In genomic region chr15:44560926-44561325, GRCh38 we compare ENCODE assay signal across 7 cellular contexts. TPM values are rescaled to one million over a fixed set of nuclear protein-coding genes. Genes with fewer than 3 reads are reported as not detected.
A peak's percentile ranks its signal among the peaks of the same experiment; 100 is the strongest.
DNase-seq lines count a peak whose midpoint lies in the region; ATAC-seq, FAIRE-seq and TF ChIP-seq lines count a peak whose summit lies in the region.
"Not testable (repeated sequence)": the region's sequence is repeated elsewhere in the genome, so short reads cannot be mapped to it uniquely, and the experiment has no call there.

No MANE protein-coding gene starts in this region.

- not testable (repeated sequence) for H3K27ac ChIP-seq in CD4-positive, alpha-beta T cell (ENCODE audit: low read depth, low read length)

- peak; percentile 75 for ATAC-seq in CD4-positive, alpha-beta T cell (ENCODE audit: poor library complexity)
- ATAC-seq in activated CD8-positive, alpha-beta memory T cell treated with anti-CD3 and anti-CD28 coated beads, Interleukin-2, amount 10 ng/mL, durations not matched to agents 7 days and 5 days, result peak; percentile 12
- peak; percentile 40 for ATAC-seq in effector memory CD8-positive, alpha-beta T cell (replicated peaks)
- not testable (repeated sequence) for ATAC-seq in natural killer cell

- H3K4me1 Mint-ChIP-seq in CD4-positive, alpha-beta T cell (ENCODE audit: low read depth), result peaks cover 34% of the 10 kb centered on the region
- peaks cover 26% of the 10 kb centered on the region for H3K4me1 Mint-ChIP-seq in T-helper 2 cell treated with Interferon-gamma antibody and Interleukin-4, amounts not matched to agents 5 μg/mL and 100 μg/mL, for 36 hours (ENCODE audit: low read depth)
- peaks cover 12% of the 10 kb centered on the region for H3K4me1 Mint-ChIP-seq in activated CD8-positive, alpha-beta memory T cell treated with anti-CD3 and anti-CD28 coated beads, Interleukin-2, amount 10 ng/mL, durations not matched to agents 7 days and 5 days
- peaks cover 28% of the 10 kb centered on the region for H3K4me1 Mint-ChIP-seq in activated naive CD4-positive, alpha-beta T cell treated with anti-CD3 and anti-CD28 coated beads, Interleukin-2, amount 50 U/mL, for 24 hours
- peaks cover 7 to 16% of the 10 kb centered on the region in 2 donors for H3K4me1 Mint-ChIP-seq in effector memory CD8-positive, alpha-beta T cell (ENCODE audit: low read depth in 2 of 2)
- not testable (repeated sequence) for H3K4me1 Mint-ChIP-seq in natural killer cell

- H3K36me3 Mint-ChIP-seq in CD4-positive, alpha-beta T cell (ENCODE audit: low read depth), result peaks cover 89% of the 10 kb centered on the region
- H3K36me3 Mint-ChIP-seq in T-helper 2 cell treated with Interferon-gamma antibody and Interleukin-4, amounts not matched to agents 5 μg/mL and 100 μg/mL, for 36 hours (ENCODE audit: low read depth), result peaks cover 71% of the 10 kb centered on the region
- peaks cover 73% of the 10 kb centered on the region for H3K36me3 Mint-ChIP-seq in activated CD8-positive, alpha-beta memory T cell treated with anti-CD3 and anti-CD28 coated beads, Interleukin-2, amount 10 ng/mL, durations not matched to agents 7 days and 5 days
- H3K36me3 Mint-ChIP-seq in activated naive CD4-positive, alpha-beta T cell treated with anti-CD3 and anti-CD28 coated beads, Interleukin-2, amount 50 U/mL, for 24 hours, result peaks cover 23% of the 10 kb centered on the region
- H3K36me3 Mint-ChIP-seq in effector memory CD8-positive, alpha-beta T cell (ENCODE audit: insufficient read depth), result peaks cover 95% of the 10 kb centered on the region
- peaks cover 27% of the 10 kb centered on the region for H3K36me3 Mint-ChIP-seq in natural killer cell

- FAIRE-seq in GM19239 (lab: Jason Lieb, UNC), result peak; percentile 44

- POLR2A ChIA-PET in CD4-positive, alpha-beta T cell (lab: Charles Lee), result interaction anchor here (0.6 kb wide), 1 partner anchor 175 kb away, joined by 3 read pairs; the partner anchor contains the start of gene TRIM69

- peak overlapping the region; percentile 79 for H3K27ac Mint-ChIP-seq in CD4-positive, alpha-beta T cell
- H3K27ac Mint-ChIP-seq in T-helper 2 cell treated with Interferon-gamma antibody and Interleukin-4, amounts not matched to agents 5 μg/mL and 100 μg/mL, for 36 hours, result peak overlapping the region; percentile 83
- H3K27ac Mint-ChIP-seq in activated CD8-positive, alpha-beta memory T cell treated with anti-CD3 and anti-CD28 coated beads, Interleukin-2, amount 10 ng/mL, durations not matched to agents 7 days and 5 days, result peak overlapping the region; percentile 72
- peak overlapping the region; percentile 81 for H3K27ac Mint-ChIP-seq in activated naive CD4-positive, alpha-beta T cell treated with anti-CD3 and anti-CD28 coated beads, Interleukin-2, amount 50 U/mL, for 24 hours
- H3K27ac Mint-ChIP-seq in effector memory CD8-positive, alpha-beta T cell, result peak overlapping the region; percentile 71 to 72
- H3K27ac Mint-ChIP-seq in natural killer cell, result peak overlapping the region; percentile 14 to 40

- not testable (repeated sequence) for H3K27me3 Mint-ChIP-seq in CD4-positive, alpha-beta T cell; T-helper 2 cell treated with Interferon-gamma antibody and Interleukin-4, amounts not matched to agents 5 μg/mL and 100 μg/mL, for 36 hours (ENCODE audit: low read depth); activated CD8-positive, alpha-beta memory T cell treated with anti-CD3 and anti-CD28 coated beads, Interleukin-2, amount 10 ng/mL, durations not matched to agents 7 days and 5 days; activated naive CD4-positive, alpha-beta T cell treated with anti-CD3 and anti-CD28 coated beads, Interleukin-2, amount 50 U/mL, for 24 hours; effector memory CD8-positive, alpha-beta T cell; natural killer cell (ENCODE audit: low read depth in 2 of 2)

- not testable (repeated sequence) for TF ChIP-seq CTCF in CD4-positive, alpha-beta T cell (IDR thresholded peaks at IDR 0.05); natural killer cell (IDR thresholded peaks at IDR 0.05)

- not testable (repeated sequence) for DNase-seq in CD4-positive, alpha-beta T cell; GM19239 (ENCODE audit: insufficient read length, low spot score); T-helper 2 cell treated with Interferon-gamma antibody and Interleukin-4, amounts not matched to agents 5 μg/mL and 100 μg/mL, for 36 hours (ENCODE audit: low spot score); activated CD8-positive, alpha-beta memory T cell treated with anti-CD3 and anti-CD28 coated beads, Interleukin-2, amount 10 ng/mL, durations not matched to agents 7 days and 5 days; effector memory CD8-positive, alpha-beta T cell; natural killer cell

- H3K9me3 Mint-ChIP-seq in CD4-positive, alpha-beta T cell; T-helper 2 cell treated with Interferon-gamma antibody and Interleukin-4, amounts not matched to agents 5 μg/mL and 100 μg/mL, for 36 hours; activated CD8-positive, alpha-beta memory T cell treated with anti-CD3 and anti-CD28 coated beads, Interleukin-2, amount 10 ng/mL, durations not matched to agents 7 days and 5 days (ENCODE audit: low read depth); activated naive CD4-positive, alpha-beta T cell treated with anti-CD3 and anti-CD28 coated beads, Interleukin-2, amount 50 U/mL, for 24 hours; effector memory CD8-positive, alpha-beta T cell; natural killer cell: not testable (repeated sequence)

- intact Hi-C loops in CD4-positive, alpha-beta T cell (cut with DNase I, micrococcal nuclease); natural killer cell (cut with micrococcal nuclease): not testable (repeated sequence)

- H3K9me3 ChIP-seq in CD4-positive, alpha-beta T cell (ENCODE audit: control insufficient read depth, low read length), result not testable (repeated sequence)

- H3K4me3 Mint-ChIP-seq in CD4-positive, alpha-beta T cell; activated CD8-positive, alpha-beta memory T cell treated with anti-CD3 and anti-CD28 coated beads, Interleukin-2, amount 10 ng/mL, durations not matched to agents 7 days and 5 days; activated naive CD4-positive, alpha-beta T cell treated with anti-CD3 and anti-CD28 coated beads, Interleukin-2, amount 50 U/mL, for 24 hours; effector memory CD8-positive, alpha-beta T cell; natural killer cell: not testable (repeated sequence)
- H3K4me3 Mint-ChIP-seq in T-helper 2 cell treated with Interferon-gamma antibody and Interleukin-4, amounts not matched to agents 5 μg/mL and 100 μg/mL, for 36 hours, result peak overlapping the region; percentile 37

- not testable (repeated sequence) for H3K27me3 ChIP-seq in CD4-positive, alpha-beta T cell (ENCODE audit: control insufficient read depth, insufficient read depth, low read length)

- CTCF ChIA-PET in CD4-positive, alpha-beta T cell (lab: Charles Lee), result not testable (repeated sequence)
- CTCF ChIA-PET in activated CD8-positive, alpha-beta memory T cell treated with anti-CD3 and anti-CD28 coated beads, Interleukin-2, amount 10 ng/mL, durations not matched to agents 7 days and 5 days (lab: Charles Lee), result interaction anchor here (0.9 to 1.5 kb wide), 4 partner anchors 15 to 293 kb away, joined by 3 to 6 read pairs (median 3); no protein-coding TSS in a partner anchor

RNA-seq across cellular contexts. Expression of gene EIF3J, which starts 24.0 kb away (rescaled TPM):
- total RNA-seq in CD4-positive, alpha-beta T cell, result 10 to 100 TPM; 67.6 to 69.2 TPM
- total RNA-seq in activated CD8-positive, alpha-beta memory T cell treated with anti-CD3 and anti-CD28 coated beads, Interleukin-2, amount 10 ng/mL, durations not matched to agents 7 days and 5 days, result 100 to 1,000 TPM in 1 of 2 experiments, 10 to 100 TPM in 1; 75.8 to 124 TPM
- total RNA-seq in natural killer cell, result 10 to 100 TPM; 53.1 to 75.7 (median 72.4) TPM

Comparison
In these comparisons a context has a peak if more than half of its experiments do, and no peak if none do; other contexts are left out.
1. H3K27ac Mint-ChIP-seq: peak in every context shown above with its lines; median percentile 83 in T-helper 2 cell treated with Interferon-gamma antibody and Interleukin-4, amounts not matched to agents 5 μg/mL and 100 μg/mL, for 36 hours; 81 in activated naive CD4-positive, alpha-beta T cell treated with anti-CD3 and anti-CD28 coated beads, Interleukin-2, amount 50 U/mL, for 24 hours; 79 in CD4-positive, alpha-beta T cell; 72 in activated CD8-positive, alpha-beta memory T cell treated with anti-CD3 and anti-CD28 coated beads, Interleukin-2, amount 10 ng/mL, durations not matched to agents 7 days and 5 days; 72 in effector memory CD8-positive, alpha-beta T cell; 27 in natural killer cell.